ENCODE assay signal across 19 cellular contexts in genomic region chr5:68048529-68048928, GRCh38.
"Had no signal": no experiment of that assay in that cellular context is flagged by ENCODE, and none has a peak within 500 bp of the region (broad histone marks: within the 10 kb centered on the region; RNA-seq: fewer than 3 reads in every experiment).

No MANE protein-coding gene starts in this region.

- H3K4me1 ChIP-seq: spleen, testis, tibial nerve had no signal

- H3K36me3 ChIP-seq: gastrocnemius medialis, heart right ventricle, neutrophil, spleen, tibial nerve had no signal

- H3K27me3 ChIP-seq: gastrocnemius medialis, heart right ventricle, neutrophil, spleen, testis, tibial nerve had no signal

- H3K4me1 Mint-ChIP-seq: immature natural killer cell; stimulated activated naive B cell treated with anti-CD40 and anti-IgM and Interleukin-4, amounts not matched to agents 10 μg/mL and 1 μg/mL and 100 μg/mL, for 72 hours; stimulated activated naive CD8-positive, alpha-beta T cell treated with anti-CD3 and anti-CD28 coated beads, Interleukin-15, amount 100 ng/mL, for 72 hours had no signal

- DNase-seq: effector CD4-positive, alpha-beta T cell; gastrocnemius medialis; heart right ventricle; hypothalamus; immature natural killer cell; naive thymus-derived CD8-positive, alpha-beta T cell; posterior cingulate gyrus; spleen; stimulated activated CD4-positive, alpha-beta T cell treated with anti-CD3 and anti-CD28 coated beads, Interleukin-15, amount 100 ng/mL, for 24 hours; stimulated activated CD4-positive, alpha-beta T cell treated with anti-CD3 and anti-CD28 coated beads, Interleukin-1b, Interleukin-23, amount 100 ng/mL, for 48 hours; stimulated activated CD4-positive, alpha-beta T cell treated with anti-CD3 and anti-CD28 coated beads, Interleukin-4, amount 100 ng/mL, for 24 hours; stimulated activated naive B cell treated with anti-CD40 and anti-IgM and Interleukin-4, amounts not matched to agents 10 μg/mL and 1 μg/mL and 100 μg/mL, for 72 hours; stimulated activated naive CD8-positive, alpha-beta T cell treated with anti-CD3 and anti-CD28 coated beads, Interleukin-15, amount 100 ng/mL, for 72 hours; testis had no signal

- H3K4me3 Mint-ChIP-seq: immature natural killer cell; naive thymus-derived CD8-positive, alpha-beta T cell; stimulated activated naive B cell treated with anti-CD40 and anti-IgM and Interleukin-4, amounts not matched to agents 10 μg/mL and 1 μg/mL and 100 μg/mL, for 72 hours; stimulated activated naive CD8-positive, alpha-beta T cell treated with anti-CD3 and anti-CD28 coated beads, Interleukin-15, amount 100 ng/mL, for 72 hours had no signal

- H3K9me3 ChIP-seq: gastrocnemius medialis, neutrophil, testis had no signal

- ATAC-seq: esophagus mucosa; gastrocnemius medialis; heart right ventricle; naive thymus-derived CD8-positive, alpha-beta T cell; sciatic nerve; stimulated activated naive B cell treated with anti-CD40 and anti-IgM and Interleukin-4, amounts not matched to agents 10 μg/mL and 1 μg/mL and 100 μg/mL, for 72 hours; stimulated activated naive CD8-positive, alpha-beta T cell treated with anti-CD3 and anti-CD28 coated beads, Interleukin-15, amount 100 ng/mL, for 72 hours had no signal

- H3K27ac Mint-ChIP-seq: immature natural killer cell; naive thymus-derived CD8-positive, alpha-beta T cell; stimulated activated naive B cell treated with anti-CD40 and anti-IgM and Interleukin-4, amounts not matched to agents 10 μg/mL and 1 μg/mL and 100 μg/mL, for 72 hours; stimulated activated naive CD8-positive, alpha-beta T cell treated with anti-CD3 and anti-CD28 coated beads, Interleukin-15, amount 100 ng/mL, for 72 hours had no signal

- H3K27ac ChIP-seq: coronary artery, gastrocnemius medialis, heart right ventricle, neutrophil, spleen, testis, tibial nerve had no signal

- H3K4me3 ChIP-seq: coronary artery, gastrocnemius medialis, heart right ventricle, spleen, testis, tibial nerve had no signal
